In the genomic region with DNA sequence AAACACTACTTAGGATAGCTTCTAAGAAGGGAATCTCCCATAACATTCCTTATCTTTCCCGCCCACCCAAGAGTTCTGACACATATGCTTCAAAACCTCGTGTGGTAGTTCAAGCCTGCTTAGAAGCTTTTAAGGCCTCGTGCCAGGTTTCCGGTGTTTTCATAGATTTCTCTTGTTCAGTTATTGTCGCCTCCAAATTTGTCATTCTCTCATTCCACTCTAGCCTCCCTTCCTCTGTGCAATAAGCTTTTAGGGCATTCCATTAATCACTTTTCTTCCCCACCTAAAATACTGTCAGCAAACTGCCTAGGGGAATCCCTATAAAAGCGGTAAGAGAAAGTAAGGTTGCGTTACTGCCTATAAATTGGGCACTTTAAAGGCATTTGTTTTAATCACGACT, we compare ENCODE assay signal across 9 cellular contexts. TPM values are rescaled to one million over a fixed set of nuclear protein-coding genes. Genes with fewer than 3 reads are reported as not detected.
DNase-seq lines count a peak whose midpoint lies in the region; ATAC-seq lines count a peak whose summit lies in the region.
"Had no signal": no experiment of that assay in that cellular context is flagged by ENCODE, and none has a peak within 500 bp of the region (broad histone marks: within the 10 kb centered on the region; RNA-seq: fewer than 3 reads in every experiment).

No MANE protein-coding gene starts in this region.

- H3K27ac Mint-ChIP-seq in activated T-helper 2 cell treated with anti-CD3 and anti-CD28 coated beads, Interferon-gamma antibody, Interleukin-2, Interleukin-4, amounts not matched to agents 10 μg/mL and 5 μg/mL and 100 μg/mL, durations not matched to agents 14 hours and 24 hours and 36 hours = no peak overlapping the region
- H3K27ac Mint-ChIP-seq: naive B cell had no signal

- H3K27me3 Mint-ChIP-seq in activated T-helper 2 cell treated with anti-CD3 and anti-CD28 coated beads, Interferon-gamma antibody, Interleukin-2, Interleukin-4, amounts not matched to agents 10 μg/mL and 5 μg/mL and 100 μg/mL, durations not matched to agents 14 hours and 24 hours and 36 hours (ENCODE audit: low read depth) = no peaks in the 10 kb centered on the region
- H3K27me3 Mint-ChIP-seq: naive B cell had no signal

- no peak overlapping the region for H3K4me3 Mint-ChIP-seq in activated T-helper 2 cell treated with anti-CD3 and anti-CD28 coated beads, Interferon-gamma antibody, Interleukin-2, Interleukin-4, amounts not matched to agents 10 μg/mL and 5 μg/mL and 100 μg/mL, durations not matched to agents 14 hours and 24 hours and 36 hours (ENCODE audit: low read depth)
- H3K4me3 Mint-ChIP-seq: naive B cell had no signal

- 1 to 2% methylated on average over 8 of the region's 8 CpGs for WGBS in esophagus, 2 donors

- H3K9me3 ChIP-seq in NT2/D1 (ENCODE audit: insufficient read depth, low read length) = no peaks in the 10 kb centered on the region
- H3K9me3 ChIP-seq in esophagus (ENCODE audit: control insufficient read depth in 2 of 2, insufficient read depth in 1 of 2, low read depth in 1 of 2, low read length in 1 of 2) = no peaks in the 10 kb centered on the region

- H3K4me3 ChIP-seq in NT2/D1 (ENCODE audit: insufficient read length, low read depth) = peak overlapping the region; percentile 57
- H3K4me3 ChIP-seq in esophagus (ENCODE audit: low read depth in 1 of 2, low read length in 2 of 2) = peak overlapping the region; percentile 46 to 71
- peak overlapping the region; percentile 67 for H3K4me3 ChIP-seq in rectal smooth muscle tissue (ENCODE audit: low read length)

- H3K36me3 ChIP-seq in NT2/D1 (ENCODE audit: insufficient read depth, insufficient read length, low read length) (no peaks in the 10 kb centered on the region), esophagus (ENCODE audit: control insufficient read depth in 2 of 2, insufficient read depth in 2 of 2, low read length in 1 of 2) (no peaks in the 10 kb centered on the region), rectal smooth muscle tissue (ENCODE audit: control insufficient read depth, insufficient read depth, low read length) (no peaks in the 10 kb centered on the region)

- DNase-seq in EH (ENCODE audit: low read depth) (peak; percentile 63), NT2/D1 (ENCODE audit: low read depth, low spot score) (no peak), occipital lobe (lab: John Stamatoyannopoulos, UW) (no peak), NCI-H2081 treated with DMSO at 0.1 percent for 48 hours (lab: John Stamatoyannopoulos, UW) (no peak)
- DNase-seq in activated T-helper 2 cell treated with anti-CD3 and anti-CD28 coated beads, Interferon-gamma antibody, Interleukin-2, Interleukin-4, amounts not matched to agents 10 μg/mL and 5 μg/mL and 100 μg/mL, durations not matched to agents 14 hours and 24 hours and 36 hours (ENCODE audit: low spot score) = no peak

- no peaks in the 10 kb centered on the region for H3K27me3 ChIP-seq in NT2/D1 (ENCODE audit: insufficient read depth, insufficient read length)
- H3K27me3 ChIP-seq in esophagus (ENCODE audit: control insufficient read depth in 1 of 2, insufficient read depth in 2 of 2, low read length in 2 of 2) = no peaks in the 10 kb centered on the region
- H3K27me3 ChIP-seq in rectal smooth muscle tissue (ENCODE audit: control insufficient read depth, insufficient read depth, low read length) = no peaks in the 10 kb centered on the region

- peaks cover 10% of the 10 kb centered on the region for H3K9me3 Mint-ChIP-seq in activated T-helper 2 cell treated with anti-CD3 and anti-CD28 coated beads, Interferon-gamma antibody, Interleukin-2, Interleukin-4, amounts not matched to agents 10 μg/mL and 5 μg/mL and 100 μg/mL, durations not matched to agents 14 hours and 24 hours and 36 hours

- peak overlapping the region; percentile 77 to 87 for H3K27ac ChIP-seq in esophagus (ENCODE audit: low read depth in 2 of 2, low read length in 1 of 2)
- H3K27ac ChIP-seq in rectal smooth muscle tissue (ENCODE audit: low read depth, low read length) = peak overlapping the region; percentile 74

- intact Hi-C loops in activated T-helper 2 cell treated with anti-CD3 and anti-CD28 coated beads, Interferon-gamma antibody, Interleukin-2, Interleukin-4, amounts not matched to agents 10 μg/mL and 5 μg/mL and 100 μg/mL, durations not matched to agents 14 hours and 24 hours and 36 hours (cut with micrococcal nuclease) = loop anchor here (1.0 to 10.0 kb wide), 11 partner anchors 23 to 1564 kb away; partner anchors contain the start of genes AGBL3, AKR1B1, CHCHD3 and NUP205

- H3K9ac ChIP-seq in NT2/D1 (ENCODE audit: insufficient read length, low read depth) (peak overlapping the region; percentile 69), rectal smooth muscle tissue (ENCODE audit: low read length) (peak overlapping the region; percentile 34)

- H3K4me1 Mint-ChIP-seq in activated T-helper 2 cell treated with anti-CD3 and anti-CD28 coated beads, Interferon-gamma antibody, Interleukin-2, Interleukin-4, amounts not matched to agents 10 μg/mL and 5 μg/mL and 100 μg/mL, durations not matched to agents 14 hours and 24 hours and 36 hours (ENCODE audit: low read depth) = peaks cover 27% of the 10 kb centered on the region

- peaks cover 21% of the 10 kb centered on the region for H3K36me3 Mint-ChIP-seq in activated T-helper 2 cell treated with anti-CD3 and anti-CD28 coated beads, Interferon-gamma antibody, Interleukin-2, Interleukin-4, amounts not matched to agents 10 μg/mL and 5 μg/mL and 100 μg/mL, durations not matched to agents 14 hours and 24 hours and 36 hours (ENCODE audit: low read depth)

- H3K4me1 ChIP-seq in NT2/D1 (ENCODE audit: insufficient read depth, insufficient read length) (no peaks in the 10 kb centered on the region), esophagus (ENCODE audit: control insufficient read depth in 2 of 2, insufficient read depth in 2 of 2, low read length in 1 of 2) (no peaks in the 10 kb centered on the region), rectal smooth muscle tissue (ENCODE audit: control insufficient read depth, insufficient read depth, low read length) (peaks cover 3% of the 10 kb centered on the region)

- ATAC-seq in GM19023 (IDR thresholded peaks at IDR 0.05; ENCODE audit: unreplicated experiment) = no peak

RNA-seq across cellular contexts. Expression of gene BPGM, which starts 0.7 kb away (rescaled TPM):
- 10 to 100 TPM in 1 of 2 donors, 1 to 10 TPM in 1; 9.5 to 27.1 TPM for polyA plus RNA-seq in esophagus
- total RNA-seq in occipital lobe = 30.3 TPM
- 28.0 and 29.2 TPM in 2 replicates for total RNA-seq in activated T-helper 2 cell treated with anti-CD3 and anti-CD28 coated beads, Interferon-gamma antibody, Interleukin-2, Interleukin-4, amounts not matched to agents 10 μg/mL and 5 μg/mL and 100 μg/mL, durations not matched to agents 14 hours and 24 hours and 36 hours
